8 cellular contexts compared by ENCODE assay signal in genomic region chr15:64381000-64381751, GRCh38. TPM values are rescaled to one million over a fixed set of nuclear protein-coding genes. Genes with fewer than 3 reads are reported as not detected.
DNase-seq lines count a peak whose midpoint lies in the region; ATAC-seq and TF ChIP-seq lines count a peak whose summit lies in the region.

PCLAF (minus strand) TSS chr15:64381441; CDS start chr15:64381371, 70 bp downstream.

- H3K4me1 ChIP-seq in testis, result peaks cover 4% of the 10 kb centered on the region

- TF ChIP-seq POLR2A in GM10847 (IDR thresholded peaks at IDR 0.05; ENCODE audit: extremely low read depth, insufficient read length) (peak; percentile 46), testis (IDR thresholded peaks at IDR 0.05) (no peak)

- no peaks in the 10 kb centered on the region for H3K36me3 ChIP-seq in testis (ENCODE audit: low read depth, missing control alignments)

- no peak within 1 kb of the TSS for H3K27ac ChIP-seq in testis

- no peaks in the 10 kb centered on the region for H3K27me3 ChIP-seq in testis

- 2% methylated on average over 17 to 38 of the region's 38 CpGs for WGBS in testis, 2 donors

- TF ChIP-seq CTCF in testis (IDR thresholded peaks at IDR 0.05), result no peak

- ATAC-seq in HG02623 (IDR thresholded peaks at IDR 0.05; ENCODE audit: unreplicated experiment) (peak; percentile 95), SK-N-SH treated with all-trans-retinoic acid at 6 μM for 48 hours (peak; percentile 98)

- intact Hi-C loops in testis (cut with DNase I; ENCODE audit: low total_unique reads), result no loop called here

- peak within 1 kb of the TSS; percentile 49 to 50 for H3K4me3 ChIP-seq in testis

- H3K9me3 ChIP-seq in testis, result no peaks in the 10 kb centered on the region

- DNase-seq in NCI-H1092 treated with DMSO at 0.1 percent for 48 hours (lab: John Stamatoyannopoulos, UW), result peak; percentile 92
- DNase-seq in activated naive CD4-positive, alpha-beta T cell treated with anti-CD3 and anti-CD28 coated beads, Interleukin-2, amount 50 U/mL, for 16 hours, result peak; percentile 94
- DNase-seq in glomerular endothelial cell (ENCODE audit: extremely low read depth, low read depth, low spot score), result peak; percentile 64
- DNase-seq in occipital lobe (lab: John Stamatoyannopoulos, UW), result peak; percentile 86
- DNase-seq in testis, result peak; percentile 97

TF ChIP-seq in SK-N-SH treated with all-trans-retinoic acid at 6 μM for 48 hours, 23 proteins besides CTCF, POLR2A, EP300 and RAD21:
- no peak for TF ChIP-seq OSR1 (CRISPR knock-in tag; IDR thresholded peaks at IDR 0.05)
- TF ChIP-seq CSDC2 (CRISPR knock-in tag; IDR thresholded peaks at IDR 0.05), result no peak
- TF ChIP-seq ISL1 (CRISPR knock-in tag; IDR thresholded peaks at IDR 0.05), result no peak
- TF ChIP-seq CSRNP3 (CRISPR knock-in tag; IDR thresholded peaks at IDR 0.05), result no peak
- TF ChIP-seq TCF4 (CRISPR knock-in tag; IDR thresholded peaks at IDR 0.05; ENCODE audit: borderline replicate concordance), result no peak
- no peak for TF ChIP-seq ZC3H10 (CRISPR knock-in tag; IDR thresholded peaks at IDR 0.05)
- no peak for TF ChIP-seq BACH2 (CRISPR knock-in tag; IDR thresholded peaks at IDR 0.05; ENCODE audit: borderline replicate concordance)
- no peak for TF ChIP-seq PATZ1 (CRISPR knock-in tag; IDR thresholded peaks at IDR 0.05; ENCODE audit: borderline replicate concordance)
- TF ChIP-seq ZFP3 (CRISPR knock-in tag; IDR thresholded peaks at IDR 0.05), result no peak
- TF ChIP-seq ESRRG (CRISPR knock-in tag; IDR thresholded peaks at IDR 0.05), result no peak
- TF ChIP-seq SNAI2 (CRISPR knock-in tag; IDR thresholded peaks at IDR 0.05), result no peak
- no peak for TF ChIP-seq ZNF70 (CRISPR knock-in tag; IDR thresholded peaks at IDR 0.05)
- TF ChIP-seq TSHZ2 (CRISPR knock-in tag; IDR thresholded peaks at IDR 0.05), result no peak
- no peak for TF ChIP-seq CREB5 (CRISPR knock-in tag; IDR thresholded peaks at IDR 0.05; ENCODE audit: low read depth)
TF ChIP-seq in SK-N-SH treated with all-trans-retinoic acid at 6 μM for 48 hours: peak in this region for 0.

RNA-seq across cellular contexts. Expression of gene PCLAF, which starts in this region (rescaled TPM):
- total RNA-seq in glomerular endothelial cell, result 8.5 and 10.9 TPM in 2 replicates
- 5.0 TPM for total RNA-seq in occipital lobe
- 10 to 100 TPM in 1 of 2 donors, 1 to 10 TPM in 1; 6.0 to 10.9 TPM for total RNA-seq in testis
- 19.5 TPM for polyA plus RNA-seq in testis (ENCODE audit: insufficient read depth, low read depth, low replicate concordance)
